1 cellular context compared by ENCODE assay signal in genomic region chr5:112367400-112367799, GRCh38.
TF ChIP-seq lines count a peak whose summit lies in the region.

No MANE protein-coding gene starts in this region.

TF ChIP-seq in GM23338, 12 proteins besides CTCF, POLR2A, EP300 and RAD21 (continued from another document):
- TF ChIP-seq POLR2AphosphoS5 (IDR thresholded peaks at IDR 0.05; ENCODE audit: low read depth), result no peak
- no peak for TF ChIP-seq REST (IDR thresholded peaks at IDR 0.05; ENCODE audit: unreplicated experiment)
- TF ChIP-seq NANOG (IDR thresholded peaks at IDR 0.05; ENCODE audit: borderline replicate concordance), result no peak
- no peak for TF ChIP-seq EZH2phosphoT487 (IDR thresholded peaks at IDR 0.05; ENCODE audit: unreplicated experiment)
- no peak for TF ChIP-seq ZNF331 (CRISPR knock-in tag; IDR thresholded peaks at IDR 0.05; ENCODE audit: low read depth)
- no peak for TF ChIP-seq CREB1 (CRISPR knock-in tag; IDR thresholded peaks at IDR 0.05; ENCODE audit: low read depth)
